ENCODE assay signal across 19 cellular contexts in the genomic region with DNA sequence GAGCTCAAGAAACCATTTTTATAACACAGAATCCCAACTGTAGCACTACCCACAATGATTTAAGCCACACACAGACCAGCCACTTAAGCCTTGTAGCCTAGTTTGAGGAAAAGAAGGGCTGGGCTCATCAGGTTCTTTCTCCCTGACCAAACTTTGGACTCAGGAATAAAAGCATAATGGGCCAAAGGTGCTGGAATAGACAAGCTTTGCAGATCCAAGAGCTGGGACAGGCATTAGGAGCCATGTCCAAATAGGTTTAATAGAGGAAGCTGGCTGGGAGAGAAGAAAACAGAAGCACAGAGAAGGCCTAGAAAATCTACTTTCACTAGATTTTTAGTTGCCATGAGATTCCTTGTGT. TPM values are rescaled to one million over a fixed set of nuclear protein-coding genes. Genes with fewer than 3 reads are reported as not detected.
DNase-seq lines count a peak whose midpoint lies in the region; ATAC-seq and TF ChIP-seq lines count a peak whose summit lies in the region.
"Had no signal": no experiment of that assay in that cellular context is flagged by ENCODE, and none has a peak within 500 bp of the region (broad histone marks: within the 10 kb centered on the region; RNA-seq: fewer than 3 reads in every experiment).

No MANE protein-coding gene starts in this region.

- H3K27ac ChIP-seq in left ventricle myocardium inferior (replicated peaks) = peak overlapping the region; percentile 18
- H3K27ac ChIP-seq in subcutaneous abdominal adipose tissue (ENCODE audit: low read depth, low read length) = peak overlapping the region; percentile 24

- ATAC-seq in Right ventricle myocardium inferior = no peak
- ATAC-seq: GM12878, HCT116 had no signal

- H3K36me3 ChIP-seq in left ventricle myocardium inferior (peaks cover 94% of the 10 kb centered on the region), subcutaneous abdominal adipose tissue (ENCODE audit: control insufficient read depth in 5 of 5, insufficient read depth in 5 of 5, low read length in 5 of 5) (peaks cover 7 to 82% (median 50%) of the 10 kb centered on the region in 5 donors)

- TF ChIP-seq CTCF in left ventricle myocardium inferior (IDR thresholded peaks at IDR 0.05; ENCODE audit: borderline replicate concordance) (no peak), nephron progenitor cell (IDR thresholded peaks at IDR 0.05) (no peak)

- H3K4me3 Mint-ChIP-seq in nephron progenitor cell = no peak overlapping the region
- H3K4me3 Mint-ChIP-seq: CD4-positive, CD25-positive, alpha-beta regulatory T cell; CD8-positive, alpha-beta memory T cell; HFFc6 had no signal

- no peaks in the 10 kb centered on the region for H3K4me1 Mint-ChIP-seq in nephron progenitor cell
- H3K4me1 Mint-ChIP-seq: CD8-positive, alpha-beta memory T cell had no signal

- peaks cover 7% of the 10 kb centered on the region for H3K4me1 ChIP-seq in left ventricle myocardium inferior
- H3K4me1 ChIP-seq in subcutaneous abdominal adipose tissue (ENCODE audit: control insufficient read depth in 5 of 5, insufficient read depth in 5 of 5, low read length in 5 of 5) = peaks cover 0 to 62% (median 36%) of the 10 kb centered on the region in 5 donors
- H3K4me1 ChIP-seq: BE2C had no signal

- H3K9me3 ChIP-seq in left ventricle myocardium inferior (replicated peaks) (no peaks in the 10 kb centered on the region), subcutaneous abdominal adipose tissue (ENCODE audit: control insufficient read depth in 5 of 5, low read length in 5 of 5) (no peaks in the 10 kb centered on the region)
- H3K9me3 ChIP-seq: BE2C had no signal

- no peak for DNase-seq in left ventricle myocardium inferior
- DNase-seq in Right ventricle myocardium inferior (ENCODE audit: missing footprints) = no peak
- DNase-seq in medulla oblongata (ENCODE audit: extremely low spot score) = peak; percentile 17
- DNase-seq in nephron progenitor cell = no peak
- DNase-seq in germinal center (ENCODE audit: low spot score) = no peak
- DNase-seq: BE2C; C1 segment of cervical spinal cord; CD4-positive, CD25-positive, alpha-beta regulatory T cell; CD8-positive, alpha-beta memory T cell; COR-L47; DMS 273 treated with DMSO at 0.1 percent for 48 hours; DND-41; EL; GOT3; H7; HFFc6 had no signal

- H3K27me3 Mint-ChIP-seq in nephron progenitor cell (ENCODE audit: low read depth, poor library complexity) = no peaks in the 10 kb centered on the region
- H3K27me3 Mint-ChIP-seq: CD4-positive, CD25-positive, alpha-beta regulatory T cell; CD8-positive, alpha-beta memory T cell had no signal

- H3K36me3 Mint-ChIP-seq in nephron progenitor cell (ENCODE audit: low read depth) = peaks cover 75% of the 10 kb centered on the region

- no peak overlapping the region for H3K9ac ChIP-seq in subcutaneous abdominal adipose tissue (ENCODE audit: low read length in 5 of 5)

- no peaks in the 10 kb centered on the region for H3K9me3 Mint-ChIP-seq in nephron progenitor cell
- H3K9me3 Mint-ChIP-seq: CD4-positive, CD25-positive, alpha-beta regulatory T cell; CD8-positive, alpha-beta memory T cell; HFFc6 had no signal

- H3K27me3 ChIP-seq in left ventricle myocardium inferior (ENCODE audit: low read depth) (no peaks in the 10 kb centered on the region), subcutaneous abdominal adipose tissue (ENCODE audit: control insufficient read depth in 5 of 5, insufficient read depth in 4 of 5, low read length in 5 of 5) (no peaks in the 10 kb centered on the region)
- H3K27me3 ChIP-seq: BE2C had no signal

- H3K4me3 ChIP-seq in left ventricle myocardium inferior (no peak overlapping the region), subcutaneous abdominal adipose tissue (ENCODE audit: low read depth in 1 of 5, low read length in 5 of 5) (no peak overlapping the region)
- H3K4me3 ChIP-seq: GM12878 had no signal

- H3K27ac Mint-ChIP-seq in nephron progenitor cell = no peak overlapping the region
- H3K27ac Mint-ChIP-seq: HFFc6 had no signal

- intact Hi-C loops in left ventricle myocardium inferior (cut with micrococcal nuclease) (no loop called here), Right ventricle myocardium inferior (cut with DNase I) (loop anchor here (5.0 kb wide), 1 partner anchor 39 kb away; the partner anchor contains the start of gene CNOT8)

RNA-seq across cellular contexts. Expression of gene CNOT8, which starts 38.1 kb away (rescaled TPM):
- total RNA-seq in left ventricle myocardium inferior (23.3 TPM), Right ventricle myocardium inferior (26.3 TPM)

RNA-seq across cellular contexts. Expression of gene GEMIN5, which starts 41.5 kb away (rescaled TPM):
- 14.0 TPM for total RNA-seq in left ventricle myocardium inferior
- 13.0 TPM for total RNA-seq in Right ventricle myocardium inferior

RNA-seq across cellular contexts. Expression of gene MRPL22, which starts 44.3 kb away (rescaled TPM):
- total RNA-seq in left ventricle myocardium inferior = 78.4 TPM
- total RNA-seq in Right ventricle myocardium inferior = 74.7 TPM

RNA-seq across cellular contexts. Expression of gene FAXDC2, which starts 46.1 kb away (rescaled TPM):
- total RNA-seq in left ventricle myocardium inferior (23.5 TPM), Right ventricle myocardium inferior (27.6 TPM)
